In the genomic region with DNA sequence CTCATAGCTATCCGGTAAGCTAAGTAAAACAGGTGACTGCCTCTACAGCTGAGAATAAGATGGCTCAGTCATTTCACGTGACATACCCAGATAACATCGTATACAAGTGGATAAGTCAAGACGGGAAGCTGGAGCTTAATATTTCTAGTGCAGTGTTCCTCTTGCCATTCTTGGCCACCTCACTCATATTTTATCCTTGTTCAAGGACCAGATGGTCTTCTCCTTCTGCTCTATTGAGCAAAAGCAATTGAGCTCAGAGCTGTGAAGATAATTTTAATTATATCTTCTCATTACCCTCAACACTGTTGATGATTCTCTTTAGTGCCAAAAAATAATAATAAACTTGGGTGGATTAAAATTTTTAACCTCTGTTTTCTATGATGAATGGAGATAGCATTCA, we compare ENCODE assay signal across 24 cellular contexts.
"Had no signal": no experiment of that assay in that cellular context is flagged by ENCODE, and none has a peak within 500 bp of the region (broad histone marks: within the 10 kb centered on the region; RNA-seq: fewer than 3 reads in every experiment).

No MANE protein-coding gene starts in this region.

- ATAC-seq: activated CD4-positive, alpha-beta T cell treated with anti-CD3 and anti-CD28 coated beads for 36 hours; activated CD8-positive, alpha-beta memory T cell treated with anti-CD3 and anti-CD28 coated beads, Interleukin-2, amount 10 ng/mL, durations not matched to agents 7 days and 5 days; activated CD8-positive, alpha-beta T cell treated with anti-CD3 and anti-CD28 coated beads, Interleukin-2, amount 10 ng/mL, durations not matched to agents 7 days and 5 days; gastroesophageal sphincter; heart right ventricle had no signal

- H3K27ac ChIP-seq: ascending aorta, colonic mucosa, esophagus muscularis mucosa, gastroesophageal sphincter, heart right ventricle, hepatocyte had no signal

- H3K27me3 ChIP-seq: ascending aorta, colonic mucosa, esophagus muscularis mucosa, gastroesophageal sphincter, heart right ventricle, hepatocyte had no signal

- H3K4me1 ChIP-seq: ascending aorta, colonic mucosa, esophagus muscularis mucosa, gastroesophageal sphincter, heart right ventricle had no signal

- DNase-seq: activated CD4-positive, alpha-beta memory T cell treated with anti-CD3 and anti-CD28 coated beads for 36 hours; activated CD4-positive, alpha-beta T cell treated with anti-CD3 and anti-CD28 coated beads for 36 hours; activated CD4-positive, alpha-beta T cell treated with anti-CD3 and anti-CD28 coated beads, Interleukin-2, amount 10 ng/mL, durations not matched to agents 24 days and 14 days; activated CD4-positive, CD25-positive, alpha-beta regulatory T cell; activated CD4-positive, CD25-positive, alpha-beta regulatory T cell treated with anti-CD3 and anti-CD28 coated beads, Interleukin-2, amount 50 U/mL, for 72 hours; activated CD8-positive, alpha-beta memory T cell treated with anti-CD3 and anti-CD28 coated beads, Interleukin-2, amount 10 ng/mL, durations not matched to agents 7 days and 5 days; activated CD8-positive, alpha-beta memory T cell treated with anti-CD3 and anti-CD28 coated beads, Interleukin-2, amount 50 U/mL, for 4 hours; activated CD8-positive, alpha-beta T cell treated with anti-CD3 and anti-CD28 coated beads, Interleukin-2, amount 10 ng/mL, durations not matched to agents 7 days and 5 days; activated effector memory CD4-positive, alpha-beta T cell treated with anti-CD3 and anti-CD28 coated beads, Interleukin-2, amount 50 U/mL, for 16 hours; activated naive CD4-positive, alpha-beta T cell treated with anti-CD3 and anti-CD28 coated beads for 36 hours; activated naive CD8-positive, alpha-beta T cell treated with anti-CD3 and anti-CD28 coated beads for 36 hours; activated T-cell treated with anti-CD3 and anti-CD28 coated beads, Interleukin-2, amount 50 U/mL, for 1 hour; activated T-cell treated with anti-CD3 and anti-CD28 coated beads, Interleukin-2, amount 50 U/mL, for 48 hours; colonic mucosa; effector memory CD4-positive, alpha-beta T cell; endodermal cell; erythroblast; foreskin melanocyte; heart right ventricle; T-helper 2 cell had no signal
